Comparison of ENCODE assay signal across 10 cellular contexts in the genomic region with DNA sequence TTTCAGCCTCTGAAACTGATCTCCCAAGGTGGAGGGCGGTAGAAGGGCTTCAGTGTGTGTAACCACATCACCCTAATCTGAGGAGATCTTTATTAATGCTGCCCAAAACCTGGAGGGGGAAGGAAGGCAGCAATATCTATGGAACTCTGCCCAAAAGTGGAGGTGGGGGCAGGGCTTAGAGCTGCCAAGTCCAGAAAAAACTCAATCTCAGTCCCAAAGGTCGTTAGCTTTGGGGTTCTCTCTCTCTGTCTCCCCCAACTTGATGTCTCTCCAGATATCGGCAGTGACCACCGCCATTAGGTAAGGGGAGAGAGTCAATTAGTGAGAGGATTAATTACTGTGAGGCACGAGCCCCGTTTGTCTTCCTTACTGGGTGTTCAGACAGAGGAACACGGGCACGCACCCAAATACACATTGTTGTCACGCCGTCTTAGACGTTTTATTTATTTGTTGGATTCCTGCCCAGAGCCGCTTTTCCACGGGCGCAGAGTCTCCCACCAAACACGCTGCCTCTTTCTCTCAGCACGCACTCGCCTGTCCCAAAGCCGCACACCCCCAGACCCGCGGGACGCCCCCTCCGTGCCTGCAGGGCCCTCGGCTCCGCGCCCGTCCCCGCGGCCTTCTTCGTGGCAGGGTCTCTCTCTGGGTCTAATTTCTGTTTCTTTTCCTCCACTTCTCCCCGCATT. TPM values are rescaled to one million over a fixed set of nuclear protein-coding genes. Genes with fewer than 3 reads are reported as not detected.
A peak's percentile ranks its signal among the peaks of the same experiment; 100 is the strongest.
DNase-seq lines count a peak whose midpoint lies in the region; ATAC-seq and TF ChIP-seq lines count a peak whose summit lies in the region.
"Had no signal": no experiment of that assay in that cellular context is flagged by ENCODE, and none has a peak within 500 bp of the region (broad histone marks: within the 10 kb centered on the region; RNA-seq: fewer than 3 reads in every experiment).

No MANE protein-coding gene starts in this region.

- H3K4me1 ChIP-seq in fibroblast of lung (ENCODE audit: control insufficient read depth, extremely low read depth, insufficient read depth, low read length) (no peaks in the 10 kb centered on the region), sigmoid colon (peaks cover 0 to 55% (median 54%) of the 10 kb centered on the region in 4 donors)

- DNase-seq in NCI-H82 (lab: John Stamatoyannopoulos, UW) (peak; percentile 61), NCI-H82 treated with DMSO at 0.1 percent for 48 hours (lab: John Stamatoyannopoulos, UW; ENCODE audit: unreplicated experiment) (no peak), RPMI8226 (peak; percentile 32), fibroblast of lung (ENCODE audit: low read depth in 2 of 2) (peak in 1 of 2 donors; percentile 33), sigmoid colon (no peak)

- ATAC-seq in GM21723 (IDR thresholded peaks at IDR 0.05; ENCODE audit: unreplicated experiment) (no peak), HG03439 (IDR thresholded peaks at IDR 0.05; ENCODE audit: unreplicated experiment) (no peak), HG03280 (IDR thresholded peaks at IDR 0.05; ENCODE audit: unreplicated experiment) (no peak)

- H4K20me1 ChIP-seq in fibroblast of lung (ENCODE audit: control insufficient read depth, extremely low read depth, insufficient read depth, low read length), result no peaks in the 10 kb centered on the region

- H3K27ac ChIP-seq in fibroblast of lung (ENCODE audit: insufficient read depth, low read length) (no peak overlapping the region), sigmoid colon (no peak overlapping the region)

- peak overlapping the region; percentile 63 for H3K4me2 ChIP-seq in fibroblast of lung (ENCODE audit: extremely low read depth, insufficient read depth, low read length)

- no peak for TF ChIP-seq POLR2A in sigmoid colon (IDR thresholded peaks at IDR 0.05)

- H3K36me3 ChIP-seq in fibroblast of lung (ENCODE audit: control insufficient read depth, insufficient read depth, low read length), result no peaks in the 10 kb centered on the region
- no peaks in the 10 kb centered on the region for H3K36me3 ChIP-seq in sigmoid colon

- no peak overlapping the region for H3K9ac ChIP-seq in fibroblast of lung (ENCODE audit: insufficient read depth, low read length)

- H2AFZ ChIP-seq in fibroblast of lung (ENCODE audit: low read length), result no peak overlapping the region

- H3K9me3 ChIP-seq in fibroblast of lung (ENCODE audit: control insufficient read depth, insufficient read depth, low read depth, low read length), result no peaks in the 10 kb centered on the region
- no peaks in the 10 kb centered on the region for H3K9me3 ChIP-seq in sigmoid colon

- no peak for TF ChIP-seq EP300 in sigmoid colon (IDR thresholded peaks at IDR 0.05)

- H3K27me3 ChIP-seq in fibroblast of lung (ENCODE audit: control insufficient read depth, insufficient read depth, low read length) (peaks cover 97% of the 10 kb centered on the region), sigmoid colon (peaks cover 90 to 100% (median 96%) of the 10 kb centered on the region in 3 donors)

- intact Hi-C loops in sigmoid colon (cut with DNase I), result no loop called here

- H3K4me3 ChIP-seq in fibroblast of lung (replicated peaks in 1 of 4; ENCODE audit: control extremely low read depth in 1 of 4, insufficient read depth in 1 of 4, low read depth in 3 of 4, low read length in 4 of 4), result peak overlapping the region in 1 of 4 experiments; percentile 17
- H3K4me3 ChIP-seq in sigmoid colon, result peak overlapping the region in 3 of 4 donors; percentile 5 to 24 (median 14)

- TF ChIP-seq CTCF in fibroblast of lung (conservative IDR thresholded peaks at IDR 0.05 in 1 of 2, IDR thresholded peaks at IDR 0.05 in 1 of 2; ENCODE audit: low read depth in 1 of 2, low read length in 2 of 2) (no peak), sigmoid colon (IDR thresholded peaks at IDR 0.05) (no peak)

- 5% methylated on average over 30 of the region's 30 CpGs for WGBS in sigmoid colon, 2 donors

- H3K79me2 ChIP-seq in fibroblast of lung (ENCODE audit: control insufficient read depth, insufficient read depth, low read length), result no peaks in the 10 kb centered on the region

RNA-seq across cellular contexts. Expression of a gene that starts 5.4 kb away (rescaled TPM):
- total RNA-seq in fibroblast of lung (not detected in 2 replicates), sigmoid colon (not detected)
- polyA plus RNA-seq in fibroblast of lung (not detected in 2 replicates), sigmoid colon (not detected)
- polyA plus RNA-seq in fibroblast of lung (2012), result not detected in 2 replicates
- not detected in 2 replicates for polyA minus RNA-seq in fibroblast of lung (ENCODE audit: low replicate concordance)
- total RNA-seq: pulmonary artery endothelial cell had no signal
- polyA plus RNA-seq: AG04450 had no signal

RNA-seq across cellular contexts. Expression of a gene that starts 16.9 kb away (rescaled TPM):
- total RNA-seq in fibroblast of lung (30.0 and 30.7 TPM in 2 replicates), sigmoid colon (10 to 100 TPM; 32.4 to 38.3 (median 34.6) TPM)
- polyA plus RNA-seq in fibroblast of lung (11.9 and 22.6 TPM in 2 replicates), sigmoid colon (10 to 100 TPM; 27.6 to 38.1 (median 30.1) TPM)
- 32.2 and 48.4 TPM in 2 replicates for polyA plus RNA-seq in fibroblast of lung (2012)
- 16.8 and 42.3 TPM in 2 replicates for polyA minus RNA-seq in fibroblast of lung (ENCODE audit: low replicate concordance)

Comparison
In these comparisons a context has a peak if more than half of its experiments do, and no peak if none do; other contexts are left out.
1. DNase-seq: peak in NCI-H82 (single experiment) and RPMI8226 (single experiment); none in NCI-H82 treated with DMSO at 0.1 percent for 48 hours (single experiment) and sigmoid colon (single experiment).